In the genomic region with DNA sequence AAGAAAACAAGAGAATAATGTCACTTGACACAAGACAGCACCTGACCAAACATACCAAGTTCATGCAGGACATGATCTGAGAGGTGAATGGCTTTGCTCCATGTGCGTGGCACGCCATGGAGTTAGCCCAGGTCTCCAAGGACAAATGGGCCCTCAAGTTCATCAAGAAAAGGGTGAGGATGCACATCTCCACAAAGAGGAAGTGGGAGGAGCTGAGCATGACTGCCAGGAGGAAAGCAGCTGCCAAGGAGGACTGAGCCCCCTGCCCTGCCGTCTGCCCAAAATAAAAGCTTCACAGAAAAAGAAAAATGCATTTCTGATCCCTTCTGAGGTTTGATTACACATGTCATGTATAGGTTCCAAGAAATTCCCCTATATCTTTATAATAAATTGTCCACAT, we compare ENCODE assay signal across 26 cellular contexts.
"Had no signal": no experiment of that assay in that cellular context is flagged by ENCODE, and none has a peak within 500 bp of the region (broad histone marks: within the 10 kb centered on the region; RNA-seq: fewer than 3 reads in every experiment).

No MANE protein-coding gene starts in this region.

- ATAC-seq: effector memory CD8-positive, alpha-beta T cell; esophagus mucosa; gastrocnemius medialis; heart right ventricle; left cardiac atrium; left lung; left ventricle myocardium superior; lower lobe of right lung had no signal

- DNase-seq: colonic mucosa; cortex of kidney; effector CD8-positive, alpha-beta T cell; effector memory CD8-positive, alpha-beta T cell; endodermal cell; erythroblast; esophagus squamous epithelium; foreskin fibroblast; foreskin melanocyte; gastrocnemius medialis; glutamatergic neuron; head of caudate nucleus; heart right ventricle; hippocampal formation; left cardiac atrium; left lung; left ventricle myocardium superior; lower lobe of right lung; mesenchymal stem cell; midbrain had no signal

- H3K27ac Mint-ChIP-seq: dendritic cell treated with granulocyte-macrophage colony-stimulating factor and Interleukin-4, amounts not matched to agents 40 ng/mL and 50 ng/mL, for 4 days; effector memory CD8-positive, alpha-beta T cell; endodermal cell had no signal

- H3K4me1 Mint-ChIP-seq: endodermal cell had no signal

- H3K9me3 ChIP-seq: colonic mucosa, esophagus squamous epithelium, gastrocnemius medialis, heart right ventricle, left lung, lower lobe of right lung had no signal

- H3K4me3 ChIP-seq: colonic mucosa, esophagus squamous epithelium, gastrocnemius medialis, heart right ventricle, left lung, lower lobe of right lung had no signal

- H3K36me3 ChIP-seq: colonic mucosa, esophagus squamous epithelium, gastrocnemius medialis, heart right ventricle, left lung, lower lobe of right lung had no signal

- H3K4me1 ChIP-seq: colonic mucosa, esophagus squamous epithelium, gastrocnemius medialis, left lung, lower lobe of right lung had no signal

- H3K4me3 Mint-ChIP-seq: dendritic cell treated with granulocyte-macrophage colony-stimulating factor and Interleukin-4, amounts not matched to agents 40 ng/mL and 50 ng/mL, for 4 days; effector memory CD8-positive, alpha-beta T cell; endodermal cell had no signal

- H3K9me3 Mint-ChIP-seq: dendritic cell treated with granulocyte-macrophage colony-stimulating factor and Interleukin-4, amounts not matched to agents 40 ng/mL and 50 ng/mL, for 4 days; effector memory CD8-positive, alpha-beta T cell; endodermal cell had no signal

- FAIRE-seq: endometrium, islet of Langerhans, keratinocyte had no signal

- H3K27me3 Mint-ChIP-seq: dendritic cell treated with granulocyte-macrophage colony-stimulating factor and Interleukin-4, amounts not matched to agents 40 ng/mL and 50 ng/mL, for 4 days had no signal

- H3K27ac ChIP-seq: colonic mucosa, epithelial cell of prostate, esophagus squamous epithelium, gastrocnemius medialis, heart right ventricle, left lung, lower lobe of right lung had no signal

- H3K27me3 ChIP-seq: colonic mucosa, esophagus squamous epithelium, gastrocnemius medialis, heart right ventricle, left lung had no signal
